Comparison of ENCODE assay signal across 8 cellular contexts in the genomic region with DNA sequence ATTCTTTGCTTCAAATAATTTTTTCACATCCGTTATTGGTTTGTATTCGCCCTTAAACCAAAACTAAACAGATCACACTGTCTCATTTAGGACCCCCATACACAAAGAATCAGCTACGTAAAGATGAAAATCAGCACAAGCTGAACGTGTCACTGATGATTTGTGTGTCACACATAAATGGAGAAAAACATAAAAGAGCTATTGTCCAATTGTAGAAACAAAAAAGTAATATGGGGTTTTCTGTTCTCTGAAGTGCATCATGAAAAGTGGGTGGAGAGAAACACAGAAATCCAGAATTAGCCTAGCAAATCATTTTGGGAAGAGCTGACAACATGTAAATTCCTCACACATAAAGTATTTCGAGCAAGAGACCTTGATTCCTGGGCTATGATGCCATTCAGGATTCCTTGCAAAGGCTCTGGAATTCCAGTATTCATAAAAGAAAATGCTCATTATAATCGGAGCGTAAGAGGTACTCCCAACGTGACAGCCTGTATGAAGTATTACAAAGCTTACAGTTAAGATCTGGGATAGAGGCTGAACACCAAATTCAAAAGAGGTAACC. TPM values are rescaled to one million over a fixed set of nuclear protein-coding genes. Genes with fewer than 3 reads are reported as not detected.
DNase-seq lines count a peak whose midpoint lies in the region; ATAC-seq and TF ChIP-seq lines count a peak whose summit lies in the region.

No MANE protein-coding gene starts in this region.

- H3K27me3 ChIP-seq in SJSA1 (replicated peaks) (no peaks in the 10 kb centered on the region), esophagus squamous epithelium (no peaks in the 10 kb centered on the region)

- DNase-seq in EL: peak; percentile 80
- peak in 1 of 2 experiments; percentile 50 for DNase-seq in SJSA1 (ENCODE audit: low read depth in 1 of 2, low spot score in 2 of 2)
- no peak for DNase-seq in esophagus squamous epithelium (lab: John Stamatoyannopoulos, UW)
- no peak for DNase-seq in progenitor cell of endocrine pancreas (ENCODE audit: low spot score, unreplicated experiment)
- DNase-seq in SW 1271 (lab: John Stamatoyannopoulos, UW): no peak
- no peak for DNase-seq in NCI-H1048 (lab: John Stamatoyannopoulos, UW)
- DNase-seq in stimulated activated CD4-positive, alpha-beta T cell treated with anti-CD3 and anti-CD28 coated beads, Interleukin-2, amount 100 ng/mL, for 48 hours: no peak

- no peak for TF ChIP-seq POLR2A in esophagus squamous epithelium (IDR thresholded peaks at IDR 0.05)

- H3K4me1 ChIP-seq in SJSA1 (replicated peaks) (peaks cover 28% of the 10 kb centered on the region), esophagus squamous epithelium (peaks cover 21 to 67% (median 41%) of the 10 kb centered on the region in 3 donors)

- H3K4me3 Mint-ChIP-seq in progenitor cell of endocrine pancreas (ENCODE audit: low read depth): peak overlapping the region; percentile 89

- TF ChIP-seq CTCF in esophagus squamous epithelium (IDR thresholded peaks at IDR 0.05): no peak
- TF ChIP-seq CTCF in progenitor cell of endocrine pancreas (IDR thresholded peaks at IDR 0.05; ENCODE audit: unreplicated experiment): no peak

- no peaks in the 10 kb centered on the region for H3K9me3 ChIP-seq in SJSA1 (replicated peaks)
- H3K9me3 ChIP-seq in esophagus squamous epithelium: no peaks in the 10 kb centered on the region

- H3K27ac ChIP-seq in SJSA1 (peak overlapping the region; percentile 65), esophagus squamous epithelium (peak overlapping the region; percentile 95 to 99 (median 97))

- intact Hi-C loops in esophagus squamous epithelium (cut with DNase I): no loop called here

- WGBS in esophagus squamous epithelium, 2 donors: 29 to 37% methylated on average over 8 of the region's 8 CpGs

- H3K36me3 ChIP-seq in SJSA1 (peaks cover 48% of the 10 kb centered on the region), esophagus squamous epithelium (peaks cover 0 to 24% (median 0%) of the 10 kb centered on the region in 3 donors)

- H3K9me3 Mint-ChIP-seq in progenitor cell of endocrine pancreas (ENCODE audit: low read depth): no peaks in the 10 kb centered on the region

- H3K4me3 ChIP-seq in SJSA1 (peak overlapping the region; percentile 73), esophagus squamous epithelium (peak overlapping the region; percentile 73 to 91 (median 78))

- no peaks in the 10 kb centered on the region for H3K27me3 Mint-ChIP-seq in progenitor cell of endocrine pancreas

- H3K36me3 Mint-ChIP-seq in progenitor cell of endocrine pancreas (ENCODE audit: insufficient read depth): peaks cover 11% of the 10 kb centered on the region

- H3K4me1 Mint-ChIP-seq in progenitor cell of endocrine pancreas (ENCODE audit: low read depth): peaks cover 51% of the 10 kb centered on the region

- H3K27ac Mint-ChIP-seq in progenitor cell of endocrine pancreas: peak overlapping the region; percentile 97

- ATAC-seq in HG02973 (IDR thresholded peaks at IDR 0.05; ENCODE audit: unreplicated experiment): no peak

RNA-seq across cellular contexts. Expression of a gene that starts 1.1 kb away (rescaled TPM):
- total RNA-seq in SJSA1 (2014; rRNA removed; shearing (Covaris generic)): 14.0 and 17.7 TPM in 2 replicates
- total RNA-seq in esophagus squamous epithelium (10 to 100 TPM; 14.5 to 37.2 (median 19.4) TPM), progenitor cell of endocrine pancreas (23.2 and 24.2 TPM in 2 replicates)

RNA-seq across cellular contexts. Expression of a gene that starts 1.6 kb away (rescaled TPM):
- 25.2 and 48.2 TPM in 2 replicates for total RNA-seq in SJSA1 (2014; rRNA removed; shearing (Covaris generic))
- total RNA-seq in esophagus squamous epithelium (10 to 100 TPM; 21.9 to 37.9 (median 34.3) TPM), progenitor cell of endocrine pancreas (32.5 and 34.2 TPM in 2 replicates)
